8 cellular contexts compared by ENCODE assay signal in the genomic region with DNA sequence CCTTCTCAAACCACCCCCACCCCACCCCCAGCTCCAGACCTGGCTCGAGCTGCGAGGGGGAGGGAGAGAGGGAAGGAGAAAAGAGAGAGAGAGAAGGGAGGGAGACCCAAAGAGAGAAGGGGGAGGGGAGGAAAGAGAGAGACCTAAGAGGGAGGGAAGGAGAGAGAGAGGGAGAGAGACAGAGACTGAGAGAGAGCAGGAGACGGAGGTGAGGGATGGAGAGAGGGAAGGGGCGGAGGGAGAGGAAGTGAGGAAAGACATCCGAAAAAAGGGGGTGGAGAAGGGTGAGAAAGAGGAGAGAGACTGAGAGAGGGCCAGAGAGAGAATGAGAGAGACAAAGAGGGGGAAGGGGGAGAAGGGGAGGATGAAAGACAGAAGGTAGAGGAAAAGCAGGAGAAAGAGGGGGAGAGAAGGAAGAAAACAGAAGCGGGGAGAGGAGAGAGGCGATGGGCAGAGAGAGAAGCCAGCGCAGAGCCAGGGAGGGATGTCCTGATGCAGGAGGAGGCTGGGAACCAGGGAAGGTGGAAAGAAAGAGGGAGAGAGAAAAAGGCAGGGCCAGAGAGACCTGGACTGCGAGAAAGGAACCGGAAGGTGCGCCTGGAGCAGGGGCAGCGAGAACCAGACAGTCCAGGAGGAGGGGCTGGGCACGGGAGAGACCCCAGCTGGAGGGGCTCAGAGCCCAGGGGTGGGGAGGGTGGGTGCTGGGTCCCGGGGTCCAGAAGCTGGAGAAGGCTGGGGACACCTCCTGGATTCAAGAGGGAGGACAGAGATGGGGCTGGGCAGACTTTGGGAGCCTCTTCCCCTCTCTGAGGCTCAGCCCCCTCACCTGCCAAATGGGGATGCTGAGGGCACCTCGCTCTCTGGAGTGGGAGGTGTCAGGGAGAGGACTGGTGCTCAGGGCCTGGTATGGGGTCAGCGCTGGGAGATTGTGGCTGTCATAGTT. TPM values are rescaled to one million over a fixed set of nuclear protein-coding genes. Genes with fewer than 3 reads are reported as not detected.
DNase-seq lines count a peak whose midpoint lies in the region; ATAC-seq and TF ChIP-seq lines count a peak whose summit lies in the region.

No MANE protein-coding gene starts in this region.

- 16 to 17% methylated on average over 16 of the region's 16 CpGs for WGBS in ectodermal cell, 2 experiments

- H3K9me3 ChIP-seq in ectodermal cell (ENCODE audit: control insufficient read depth, low read length) = no peaks in the 10 kb centered on the region

- H3K4me3 ChIP-seq in ectodermal cell (ENCODE audit: insufficient read depth, low read depth, low read length) = peak overlapping the region; percentile 58

- no peak overlapping the region for H3K27ac ChIP-seq in ectodermal cell (ENCODE audit: insufficient read depth, low read depth, low read length, poor library complexity, severe bottlenecking)

- peaks cover 64% of the 10 kb centered on the region for H3K4me1 Mint-ChIP-seq in nephron progenitor cell

- H3K36me3 ChIP-seq in ectodermal cell (ENCODE audit: control insufficient read depth, insufficient read depth, low read length) = no peaks in the 10 kb centered on the region

- TF ChIP-seq CTCF in nephron progenitor cell (IDR thresholded peaks at IDR 0.05) = no peak

- DNase-seq in Daoy (ENCODE audit: low read depth) (peak; percentile 28), OCI-M1 (lab: John Stamatoyannopoulos, UW) (peak; percentile 91), nephron progenitor cell (peak; percentile 18), posterior vena cava (ENCODE audit: low spot score) (no peak), NCI-H1417 treated with DMSO at 0.1 percent for 48 hours (lab: John Stamatoyannopoulos, UW) (no peak)

- H3K36me3 Mint-ChIP-seq in nephron progenitor cell (ENCODE audit: low read depth) = peaks cover 36% of the 10 kb centered on the region

- intact Hi-C loops in posterior vena cava (cut with DNase I) = no loop called here

- peak overlapping the region; percentile 86 for H3K4me3 Mint-ChIP-seq in nephron progenitor cell

- H3K27ac Mint-ChIP-seq in nephron progenitor cell = peak overlapping the region; percentile 98

- H3K27me3 Mint-ChIP-seq in nephron progenitor cell (ENCODE audit: low read depth, poor library complexity) = peaks cover 6% of the 10 kb centered on the region

- H3K4me1 ChIP-seq in ectodermal cell (ENCODE audit: control insufficient read depth, insufficient read depth, low read length) = peaks cover 25% of the 10 kb centered on the region

- H3K9me3 Mint-ChIP-seq in nephron progenitor cell = no peaks in the 10 kb centered on the region

- no peaks in the 10 kb centered on the region for H3K27me3 ChIP-seq in ectodermal cell (ENCODE audit: control insufficient read depth, insufficient read depth, low read length, poor library complexity, severe bottlenecking)

- ATAC-seq in GM18909 (IDR thresholded peaks at IDR 0.05; ENCODE audit: poor library complexity, unreplicated experiment) (no peak), GM21786 (IDR thresholded peaks at IDR 0.05; ENCODE audit: unreplicated experiment) (no peak)

RNA-seq across cellular contexts. Expression of gene SPACA6, which starts 1.7 kb away (rescaled TPM):
- total RNA-seq in Daoy (2014; rRNA removed; shearing (Covaris generic)) = 2.8 and 3.6 TPM in 2 replicates
- 7.5 TPM for polyA plus RNA-seq in ectodermal cell (2013, experiment 1 of 4)
- 8.7 TPM for polyA plus RNA-seq in ectodermal cell (2013, experiment 2 of 4)
- 7.6 TPM for polyA plus RNA-seq in ectodermal cell (2013, experiment 3 of 4)
- polyA plus RNA-seq in ectodermal cell (2013, experiment 4 of 4) = 8.8 TPM
- total RNA-seq in posterior vena cava = 10 to 100 TPM; 22.7 to 22.9 TPM

RNA-seq across cellular contexts. Expression of gene HAS1, which starts 32.4 kb away (rescaled TPM):
- total RNA-seq in Daoy (2014; rRNA removed; shearing (Covaris generic)) = not detected in 2 replicates
- polyA plus RNA-seq in ectodermal cell (2013, experiment 1 of 4) = not detected
- polyA plus RNA-seq in ectodermal cell (2013, experiment 2 of 4) = not detected
- not detected for polyA plus RNA-seq in ectodermal cell (2013, experiment 3 of 4)
- not detected for polyA plus RNA-seq in ectodermal cell (2013, experiment 4 of 4)
- 1 to 10 TPM; 3.8 to 6.7 TPM for total RNA-seq in posterior vena cava

RNA-seq across cellular contexts. Expression of gene SIGLEC14, which starts 44.8 kb away (rescaled TPM):
- total RNA-seq in Daoy (2014; rRNA removed; shearing (Covaris generic)) = 0.18 and 0.34 TPM in 2 replicates
- polyA plus RNA-seq in ectodermal cell (2013, experiment 1 of 4) = not detected
- polyA plus RNA-seq in ectodermal cell (2013, experiment 2 of 4) = not detected
- polyA plus RNA-seq in ectodermal cell (2013, experiment 3 of 4) = not detected
- polyA plus RNA-seq in ectodermal cell (2013, experiment 4 of 4) = not detected
- 10 to 100 TPM in 1 of 2 donors, 1 to 10 TPM in 1; 4.8 to 10.3 TPM for total RNA-seq in posterior vena cava

Comparison
In these comparisons a context has a peak if more than half of its experiments do, and no peak if none do; other contexts are left out.
1. DNase-seq: peak in Daoy (single experiment), OCI-M1 (single experiment) and nephron progenitor cell (single experiment); none in posterior vena cava (single experiment) and NCI-H1417 treated with DMSO at 0.1 percent for 48 hours (single experiment).